In genomic region chr2:166170356-166170755, GRCh38 we compare ENCODE assay signal across 14 cellular contexts. TPM values are rescaled to one million over a fixed set of nuclear protein-coding genes. Genes with fewer than 3 reads are reported as not detected.
DNase-seq lines count a peak whose midpoint lies in the region; ATAC-seq, FAIRE-seq and TF ChIP-seq lines count a peak whose summit lies in the region.
"Had no signal": no experiment of that assay in that cellular context is flagged by ENCODE, and none has a peak within 500 bp of the region (broad histone marks: within the 10 kb centered on the region; RNA-seq: fewer than 3 reads in every experiment).

No MANE protein-coding gene starts in this region.

- no peak for TF ChIP-seq POLR2A in sigmoid colon (IDR thresholded peaks at IDR 0.05)

- no peaks in the 10 kb centered on the region for H3F3A ChIP-seq in neural progenitor cell (ENCODE audit: low read depth)

- H3K27me3 ChIP-seq in fibroblast of lung (ENCODE audit: control insufficient read depth, insufficient read depth, low read length), result no peaks in the 10 kb centered on the region
- H3K27me3 ChIP-seq in sigmoid colon, result no peaks in the 10 kb centered on the region
- H3K27me3 ChIP-seq in pancreas, result no peaks in the 10 kb centered on the region
- no peaks in the 10 kb centered on the region for H3K27me3 ChIP-seq in neural progenitor cell

- H3K9ac ChIP-seq in fibroblast of lung (ENCODE audit: insufficient read depth, low read length) (no peak overlapping the region), neural progenitor cell (no peak overlapping the region)

- intact Hi-C loops in sigmoid colon (cut with DNase I) (no loop called here), pancreas (cut with DNase I) (no loop called here)

- no peaks in the 10 kb centered on the region for H3K36me3 Mint-ChIP-seq in neural progenitor cell
- H3K36me3 Mint-ChIP-seq: activated naive CD4-positive, alpha-beta T cell treated with anti-CD3 and anti-CD28 coated beads, Interleukin-2, amount 50 U/mL, for 72 hours; natural killer cell had no signal

- ATAC-seq in GM18858 (IDR thresholded peaks at IDR 0.05; ENCODE audit: unreplicated experiment) (peak; percentile 79), GM21825 (IDR thresholded peaks at IDR 0.05; ENCODE audit: unreplicated experiment) (peak; percentile 60), HG03565 (IDR thresholded peaks at IDR 0.05; ENCODE audit: unreplicated experiment) (peak; percentile 90), pancreas (no peak)
- ATAC-seq: natural killer cell; stimulated activated naive CD8-positive, alpha-beta T cell treated with anti-CD3 and anti-CD28 coated beads, Interleukin-15, Interleukin-2, amounts not matched to agents 100 U/mL and 50 U/mL, for 24 hours had no signal

- no peaks in the 10 kb centered on the region for H3K36me3 ChIP-seq in fibroblast of lung (ENCODE audit: control insufficient read depth, insufficient read depth, low read length)
- no peaks in the 10 kb centered on the region for H3K36me3 ChIP-seq in sigmoid colon
- no peaks in the 10 kb centered on the region for H3K36me3 ChIP-seq in pancreas
- H3K36me3 ChIP-seq in neural progenitor cell, result no peaks in the 10 kb centered on the region

- peaks cover 2% of the 10 kb centered on the region for H3K27me3 Mint-ChIP-seq in neural progenitor cell (ENCODE audit: insufficient read depth, low read depth)

- TF ChIP-seq CTCF in fibroblast of lung (conservative IDR thresholded peaks at IDR 0.05 in 1 of 2, IDR thresholded peaks at IDR 0.05 in 1 of 2; ENCODE audit: low read depth in 1 of 2, low read length in 2 of 2) (no peak), sigmoid colon (IDR thresholded peaks at IDR 0.05) (no peak), pancreas (IDR thresholded peaks at IDR 0.05) (no peak), neural progenitor cell (IDR thresholded peaks at IDR 0.05) (no peak)

- H4K20me1 ChIP-seq in fibroblast of lung (ENCODE audit: control insufficient read depth, extremely low read depth, insufficient read depth, low read length), result no peaks in the 10 kb centered on the region
- no peaks in the 10 kb centered on the region for H4K20me1 ChIP-seq in neural progenitor cell (ENCODE audit: low read depth)

- 61 to 77% methylated on average over 2 of the region's 2 CpGs for WGBS in sigmoid colon, 2 donors
- 78 to 82% methylated on average over 2 of the region's 2 CpGs for WGBS in pancreas, 2 donors

- H3K4me1 Mint-ChIP-seq in neural progenitor cell, result peaks cover 12% of the 10 kb centered on the region
- H3K4me1 Mint-ChIP-seq: natural killer cell had no signal

- H3K79me2 ChIP-seq in fibroblast of lung (ENCODE audit: control insufficient read depth, insufficient read depth, low read length) (no peaks in the 10 kb centered on the region), neural progenitor cell (ENCODE audit: low read depth) (no peaks in the 10 kb centered on the region)

- no peak for TF ChIP-seq EP300 in sigmoid colon (IDR thresholded peaks at IDR 0.05)

- no peaks in the 10 kb centered on the region for H3K9me3 Mint-ChIP-seq in neural progenitor cell
- H3K9me3 Mint-ChIP-seq: activated naive CD4-positive, alpha-beta T cell treated with anti-CD3 and anti-CD28 coated beads, Interleukin-2, amount 50 U/mL, for 72 hours; natural killer cell had no signal

- H3K4me1 ChIP-seq in fibroblast of lung (ENCODE audit: control insufficient read depth, extremely low read depth, insufficient read depth, low read length), result no peaks in the 10 kb centered on the region
- no peaks in the 10 kb centered on the region for H3K4me1 ChIP-seq in sigmoid colon
- H3K4me1 ChIP-seq in pancreas, result no peaks in the 10 kb centered on the region
- peaks cover 6% of the 10 kb centered on the region for H3K4me1 ChIP-seq in neural progenitor cell

- H3K9me3 ChIP-seq in fibroblast of lung (ENCODE audit: control insufficient read depth, insufficient read depth, low read depth, low read length) (no peaks in the 10 kb centered on the region), sigmoid colon (no peaks in the 10 kb centered on the region), pancreas (no peaks in the 10 kb centered on the region), neural progenitor cell (ENCODE audit: low read depth) (no peaks in the 10 kb centered on the region)

- no peak for FAIRE-seq in pancreas (lab: Jason Lieb, UNC)

- H2AFZ ChIP-seq in fibroblast of lung (ENCODE audit: low read length) (no peak overlapping the region), neural progenitor cell (replicated peaks) (no peak overlapping the region)

- H3K27ac ChIP-seq in fibroblast of lung (ENCODE audit: insufficient read depth, low read length) (no peak overlapping the region), sigmoid colon (no peak overlapping the region), pancreas (no peak overlapping the region), neural progenitor cell (no peak overlapping the region)

- H3K4me3 Mint-ChIP-seq in neural progenitor cell, result no peak overlapping the region
- H3K4me3 Mint-ChIP-seq: natural killer cell had no signal

- H3K27ac Mint-ChIP-seq in neural progenitor cell, result no peak overlapping the region
- H3K27ac Mint-ChIP-seq: activated naive CD4-positive, alpha-beta T cell treated with anti-CD3 and anti-CD28 coated beads, Interleukin-2, amount 50 U/mL, for 72 hours; natural killer cell had no signal

- peak; percentile 54 to 75 for DNase-seq in fibroblast of lung (ENCODE audit: low read depth in 2 of 2)
- no peak for DNase-seq in sigmoid colon
- no peak for DNase-seq in pancreas
- no peak for DNase-seq in NCI-H2196 (lab: John Stamatoyannopoulos, UW; ENCODE audit: unreplicated experiment)
- no peak for DNase-seq in neural progenitor cell (ENCODE audit: low spot score)
- DNase-seq: activated CD4-positive, alpha-beta T cell treated with anti-CD3 and anti-CD28 coated beads for 4 hours; natural killer cell; NCI-H1105; RPMI8226; stimulated activated naive CD8-positive, alpha-beta T cell treated with anti-CD3 and anti-CD28 coated beads, Interleukin-15, Interleukin-2, amounts not matched to agents 100 U/mL and 50 U/mL, for 24 hours had no signal

- H3K4me3 ChIP-seq in fibroblast of lung (replicated peaks in 1 of 4; ENCODE audit: control extremely low read depth in 1 of 4, insufficient read depth in 1 of 4, low read depth in 3 of 4, low read length in 4 of 4), result no peak overlapping the region
- H3K4me3 ChIP-seq in sigmoid colon, result no peak overlapping the region
- no peak overlapping the region for H3K4me3 ChIP-seq in pancreas
- H3K4me3 ChIP-seq in neural progenitor cell, result no peak overlapping the region

- H3K4me2 ChIP-seq in fibroblast of lung (ENCODE audit: extremely low read depth, insufficient read depth, low read length), result no peak overlapping the region
- H3K4me2 ChIP-seq in neural progenitor cell, result no peak overlapping the region

RNA-seq across cellular contexts. Expression of gene SCN1A, which starts 42.5 kb away (rescaled TPM):
- total RNA-seq in fibroblast of lung (under 0.01 and 0.50 TPM in 2 replicates), sigmoid colon (under 1 TPM; under 0.01 to 0.36 (median 0.23) TPM), pancreas (under 1 TPM in 4 of 6 donors, not detected in 2; 0.03 to 0.43 (median 0.04) TPM), neural progenitor cell (ENCODE audit: low replicate concordance) (1.3 and 2.7 TPM in 2 replicates)
- polyA plus RNA-seq in fibroblast of lung (0.05 TPM in 1 of 2 replicates, not detected in the other), sigmoid colon (under 1 TPM in 1 of 3 donors, not detected in 2; 0.10 TPM), pancreas (under 1 TPM; 0.04 to 0.07 TPM)
- not detected in 2 replicates for polyA plus RNA-seq in fibroblast of lung (2012)
- polyA minus RNA-seq in fibroblast of lung (ENCODE audit: low replicate concordance), result not detected in 2 replicates
- total RNA-seq: activated naive CD4-positive, alpha-beta T cell treated with anti-CD3 and anti-CD28 coated beads, Interleukin-2, amount 50 U/mL, for 72 hours; natural killer cell had no signal

Comparison
In these comparisons a context has a peak if more than half of its experiments do, and no peak if none do; other contexts are left out.
1. ATAC-seq: peak in GM18858 (single experiment), GM21825 (single experiment) and HG03565 (single experiment); none in pancreas (0 of 4).
2. DNase-seq: peak in fibroblast of lung (2 of 2); none in sigmoid colon (single experiment), pancreas (0 of 6), NCI-H2196 (single experiment) and neural progenitor cell (single experiment).